Comparison of ENCODE assay signal across 1 cellular context in the genomic region with DNA sequence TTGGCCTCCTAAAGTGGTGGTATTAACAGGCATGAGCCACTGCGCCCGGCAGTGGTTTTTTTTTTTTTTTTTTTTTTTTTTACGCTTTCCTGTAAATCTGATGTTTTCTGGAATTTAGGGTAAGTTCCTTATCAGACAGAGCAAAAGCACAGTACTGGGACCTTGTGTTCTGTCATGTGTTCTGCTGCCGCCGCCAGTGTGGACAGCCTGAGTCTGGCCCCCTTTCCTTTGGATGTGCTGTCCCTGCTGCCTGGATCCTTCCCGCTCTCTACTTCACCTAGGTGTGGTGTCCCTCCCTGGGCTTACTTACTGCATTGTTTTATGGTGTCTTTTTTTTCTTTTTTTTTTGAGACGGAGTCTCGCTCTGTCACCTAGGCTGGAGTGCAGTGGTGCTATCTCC.
TF ChIP-seq lines count a peak whose summit lies in the region.

No MANE protein-coding gene starts in this region.

TF ChIP-seq in K562, 482 proteins besides CTCF, POLR2A, EP300 and RAD21:
- TF ChIP-seq CBX5 (IDR thresholded peaks at IDR 0.05; ENCODE audit: borderline replicate concordance, low read depth) (no peak), HDAC6 (IDR thresholded peaks at IDR 0.05; ENCODE audit: low read depth, low read length) (no peak), PRMT5 (CRISPR knock-in tag; IDR thresholded peaks at IDR 0.05) (no peak), TOE1 (IDR thresholded peaks at IDR 0.05; ENCODE audit: borderline replicate concordance) (peak; percentile 19; the same call in 1 of the 2 replicates), TOE1 (CRISPR knock-in tag; IDR thresholded peaks at IDR 0.05; ENCODE audit: borderline replicate concordance, low read depth) (no peak), TAL1 (IDR thresholded peaks at IDR 0.05) (no peak), MCM3 (IDR thresholded peaks at IDR 0.05) (no peak), CHD2 (IDR thresholded peaks at IDR 0.05; ENCODE audit: low read depth, low read length) (no peak), RAD51 (IDR thresholded peaks at IDR 0.05; ENCODE audit: borderline replicate concordance, low read depth) (peak; percentile 43; the same call in 1 of the 2 replicates), MCM5 (IDR thresholded peaks at IDR 0.05; ENCODE audit: low read depth) (no peak), SPI1 (IDR thresholded peaks at IDR 0.05; ENCODE audit: borderline replicate concordance, low read depth, low read length) (no peak), BHLHE40 (IDR thresholded peaks at IDR 0.05; ENCODE audit: low read length) (0 out of 2 replicates have a peak, but pooled peaks have one; percentile 14), ZNF324 (CRISPR knock-in tag; IDR thresholded peaks at IDR 0.05) (no peak), ZNF282 (CRISPR knock-in tag; IDR thresholded peaks at IDR 0.05) (no peak), ZNF384 (IDR thresholded peaks at IDR 0.05; ENCODE audit: low read depth, low read length) (peak; percentile 24; the same call in 1 of the 2 replicates), POLR3G (IDR thresholded peaks at IDR 0.05; ENCODE audit: extremely low read depth, insufficient read length, insufficient replicate concordance) (no peak), U2AF2 (optimal IDR thresholded peaks at IDR 0.05; ENCODE audit: low read depth, low read length) (no peak), ETV6 (IDR thresholded peaks at IDR 0.05; ENCODE audit: borderline replicate concordance in 1 of 2, low read depth in 2 of 2, low read length in 1 of 2) (no peak), ETV6 (CRISPR knock-in tag; IDR thresholded peaks at IDR 0.05; ENCODE audit: borderline replicate concordance) (no peak), RBM15 (IDR thresholded peaks at IDR 0.05; ENCODE audit: insufficient read depth, low read length) (no peak), RUNX1 (IDR thresholded peaks at IDR 0.05; ENCODE audit: low read depth) (no peak), POLR2AphosphoS2 (IDR thresholded peaks at IDR 0.05; ENCODE audit: low read length) (no peak), GABPB2 (CRISPR knock-in tag; conservative IDR thresholded peaks at IDR 0.05) (no peak), ESRRA (IDR thresholded peaks at IDR 0.05; ENCODE audit: borderline replicate concordance, low read depth) (no peak), HOXB6 (CRISPR knock-in tag; IDR thresholded peaks at IDR 0.05; ENCODE audit: borderline replicate concordance) (no peak)
- TF ChIP-seq, protein P1, sequence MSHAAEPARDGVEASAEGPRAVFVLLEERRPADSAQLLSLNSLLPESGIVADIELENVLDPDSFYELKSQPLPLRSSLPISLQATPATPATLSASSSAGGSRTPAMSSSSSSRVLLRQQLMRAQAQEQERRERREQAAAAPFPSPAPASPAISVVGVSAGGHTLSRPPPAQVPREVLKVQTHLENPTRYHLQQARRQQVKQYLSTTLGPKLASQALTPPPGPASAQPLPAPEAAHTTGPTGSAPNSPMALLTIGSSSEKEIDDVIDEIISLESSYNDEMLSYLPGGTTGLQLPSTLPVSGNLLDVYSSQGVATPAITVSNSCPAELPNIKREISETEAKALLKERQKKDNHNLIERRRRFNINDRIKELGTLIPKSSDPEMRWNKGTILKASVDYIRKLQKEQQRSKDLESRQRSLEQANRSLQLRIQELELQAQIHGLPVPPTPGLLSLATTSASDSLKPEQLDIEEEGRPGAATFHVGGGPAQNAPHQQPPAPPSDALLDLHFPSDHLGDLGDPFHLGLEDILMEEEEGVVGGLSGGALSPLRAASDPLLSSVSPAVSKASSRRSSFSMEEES (CRISPR knock-in tag; IDR thresholded peaks at IDR 0.05): 0 out of 2 replicates have a peak, but pooled peaks have one; percentile 25
- TF ChIP-seq, protein P2, sequence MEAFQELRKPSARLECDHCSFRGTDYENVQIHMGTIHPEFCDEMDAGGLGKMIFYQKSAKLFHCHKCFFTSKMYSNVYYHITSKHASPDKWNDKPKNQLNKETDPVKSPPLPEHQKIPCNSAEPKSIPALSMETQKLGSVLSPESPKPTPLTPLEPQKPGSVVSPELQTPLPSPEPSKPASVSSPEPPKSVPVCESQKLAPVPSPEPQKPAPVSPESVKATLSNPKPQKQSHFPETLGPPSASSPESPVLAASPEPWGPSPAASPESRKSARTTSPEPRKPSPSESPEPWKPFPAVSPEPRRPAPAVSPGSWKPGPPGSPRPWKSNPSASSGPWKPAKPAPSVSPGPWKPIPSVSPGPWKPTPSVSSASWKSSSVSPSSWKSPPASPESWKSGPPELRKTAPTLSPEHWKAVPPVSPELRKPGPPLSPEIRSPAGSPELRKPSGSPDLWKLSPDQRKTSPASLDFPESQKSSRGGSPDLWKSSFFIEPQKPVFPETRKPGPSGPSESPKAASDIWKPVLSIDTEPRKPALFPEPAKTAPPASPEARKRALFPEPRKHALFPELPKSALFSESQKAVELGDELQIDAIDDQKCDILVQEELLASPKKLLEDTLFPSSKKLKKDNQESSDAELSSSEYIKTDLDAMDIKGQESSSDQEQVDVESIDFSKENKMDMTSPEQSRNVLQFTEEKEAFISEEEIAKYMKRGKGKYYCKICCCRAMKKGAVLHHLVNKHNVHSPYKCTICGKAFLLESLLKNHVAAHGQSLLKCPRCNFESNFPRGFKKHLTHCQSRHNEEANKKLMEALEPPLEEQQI (IDR thresholded peaks at IDR 0.05): no peak
- TF ChIP-seq, protein P3, sequence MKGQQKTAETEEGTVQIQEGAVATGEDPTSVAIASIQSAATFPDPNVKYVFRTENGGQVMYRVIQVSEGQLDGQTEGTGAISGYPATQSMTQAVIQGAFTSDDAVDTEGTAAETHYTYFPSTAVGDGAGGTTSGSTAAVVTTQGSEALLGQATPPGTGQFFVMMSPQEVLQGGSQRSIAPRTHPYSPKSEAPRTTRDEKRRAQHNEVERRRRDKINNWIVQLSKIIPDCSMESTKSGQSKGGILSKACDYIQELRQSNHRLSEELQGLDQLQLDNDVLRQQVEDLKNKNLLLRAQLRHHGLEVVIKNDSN (CRISPR knock-in tag; IDR thresholded peaks at IDR 0.05): peak; percentile 44; the same call in 1 of the 2 replicates
- TF ChIP-seq, protein P4, sequence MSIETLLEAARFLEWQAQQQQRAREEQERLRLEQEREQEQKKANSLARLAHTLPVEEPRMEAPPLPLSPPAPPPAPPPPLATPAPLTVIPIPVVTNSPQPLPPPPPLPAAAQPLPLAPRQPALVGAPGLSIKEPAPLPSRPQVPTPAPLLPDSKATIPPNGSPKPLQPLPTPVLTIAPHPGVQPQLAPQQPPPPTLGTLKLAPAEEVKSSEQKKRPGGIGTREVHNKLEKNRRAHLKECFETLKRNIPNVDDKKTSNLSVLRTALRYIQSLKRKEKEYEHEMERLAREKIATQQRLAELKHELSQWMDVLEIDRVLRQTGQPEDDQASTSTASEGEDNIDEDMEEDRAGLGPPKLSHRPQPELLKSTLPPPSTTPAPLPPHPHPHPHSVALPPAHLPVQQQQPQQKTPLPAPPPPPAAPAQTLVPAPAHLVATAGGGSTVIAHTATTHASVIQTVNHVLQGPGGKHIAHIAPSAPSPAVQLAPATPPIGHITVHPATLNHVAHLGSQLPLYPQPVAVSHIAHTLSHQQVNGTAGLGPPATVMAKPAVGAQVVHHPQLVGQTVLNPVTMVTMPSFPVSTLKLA (conservative IDR thresholded peaks at IDR 0.05): peak in 1 of 2 experiments; percentile 38; a peak in 1 of 4 replicates
- TF ChIP-seq, protein P5, sequence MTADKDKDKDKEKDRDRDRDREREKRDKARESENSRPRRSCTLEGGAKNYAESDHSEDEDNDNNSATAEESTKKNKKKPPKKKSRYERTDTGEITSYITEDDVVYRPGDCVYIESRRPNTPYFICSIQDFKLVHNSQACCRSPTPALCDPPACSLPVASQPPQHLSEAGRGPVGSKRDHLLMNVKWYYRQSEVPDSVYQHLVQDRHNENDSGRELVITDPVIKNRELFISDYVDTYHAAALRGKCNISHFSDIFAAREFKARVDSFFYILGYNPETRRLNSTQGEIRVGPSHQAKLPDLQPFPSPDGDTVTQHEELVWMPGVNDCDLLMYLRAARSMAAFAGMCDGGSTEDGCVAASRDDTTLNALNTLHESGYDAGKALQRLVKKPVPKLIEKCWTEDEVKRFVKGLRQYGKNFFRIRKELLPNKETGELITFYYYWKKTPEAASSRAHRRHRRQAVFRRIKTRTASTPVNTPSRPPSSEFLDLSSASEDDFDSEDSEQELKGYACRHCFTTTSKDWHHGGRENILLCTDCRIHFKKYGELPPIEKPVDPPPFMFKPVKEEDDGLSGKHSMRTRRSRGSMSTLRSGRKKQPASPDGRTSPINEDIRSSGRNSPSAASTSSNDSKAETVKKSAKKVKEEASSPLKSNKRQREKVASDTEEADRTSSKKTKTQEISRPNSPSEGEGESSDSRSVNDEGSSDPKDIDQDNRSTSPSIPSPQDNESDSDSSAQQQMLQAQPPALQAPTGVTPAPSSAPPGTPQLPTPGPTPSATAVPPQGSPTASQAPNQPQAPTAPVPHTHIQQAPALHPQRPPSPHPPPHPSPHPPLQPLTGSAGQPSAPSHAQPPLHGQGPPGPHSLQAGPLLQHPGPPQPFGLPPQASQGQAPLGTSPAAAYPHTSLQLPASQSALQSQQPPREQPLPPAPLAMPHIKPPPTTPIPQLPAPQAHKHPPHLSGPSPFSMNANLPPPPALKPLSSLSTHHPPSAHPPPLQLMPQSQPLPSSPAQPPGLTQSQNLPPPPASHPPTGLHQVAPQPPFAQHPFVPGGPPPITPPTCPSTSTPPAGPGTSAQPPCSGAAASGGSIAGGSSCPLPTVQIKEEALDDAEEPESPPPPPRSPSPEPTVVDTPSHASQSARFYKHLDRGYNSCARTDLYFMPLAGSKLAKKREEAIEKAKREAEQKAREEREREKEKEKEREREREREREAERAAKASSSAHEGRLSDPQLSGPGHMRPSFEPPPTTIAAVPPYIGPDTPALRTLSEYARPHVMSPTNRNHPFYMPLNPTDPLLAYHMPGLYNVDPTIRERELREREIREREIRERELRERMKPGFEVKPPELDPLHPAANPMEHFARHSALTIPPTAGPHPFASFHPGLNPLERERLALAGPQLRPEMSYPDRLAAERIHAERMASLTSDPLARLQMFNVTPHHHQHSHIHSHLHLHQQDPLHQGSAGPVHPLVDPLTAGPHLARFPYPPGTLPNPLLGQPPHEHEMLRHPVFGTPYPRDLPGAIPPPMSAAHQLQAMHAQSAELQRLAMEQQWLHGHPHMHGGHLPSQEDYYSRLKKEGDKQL (CRISPR knock-in tag; IDR thresholded peaks at IDR 0.05; ENCODE audit: borderline replicate concordance): no peak
- TF ChIP-seq, protein P6, sequence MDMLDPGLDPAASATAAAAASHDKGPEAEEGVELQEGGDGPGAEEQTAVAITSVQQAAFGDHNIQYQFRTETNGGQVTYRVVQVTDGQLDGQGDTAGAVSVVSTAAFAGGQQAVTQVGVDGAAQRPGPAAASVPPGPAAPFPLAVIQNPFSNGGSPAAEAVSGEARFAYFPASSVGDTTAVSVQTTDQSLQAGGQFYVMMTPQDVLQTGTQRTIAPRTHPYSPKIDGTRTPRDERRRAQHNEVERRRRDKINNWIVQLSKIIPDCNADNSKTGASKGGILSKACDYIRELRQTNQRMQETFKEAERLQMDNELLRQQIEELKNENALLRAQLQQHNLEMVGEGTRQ (CRISPR knock-in tag; IDR thresholded peaks at IDR 0.05): peak; percentile 43; the same call in 1 of the 2 replicates
- TF ChIP-seq, protein P7, sequence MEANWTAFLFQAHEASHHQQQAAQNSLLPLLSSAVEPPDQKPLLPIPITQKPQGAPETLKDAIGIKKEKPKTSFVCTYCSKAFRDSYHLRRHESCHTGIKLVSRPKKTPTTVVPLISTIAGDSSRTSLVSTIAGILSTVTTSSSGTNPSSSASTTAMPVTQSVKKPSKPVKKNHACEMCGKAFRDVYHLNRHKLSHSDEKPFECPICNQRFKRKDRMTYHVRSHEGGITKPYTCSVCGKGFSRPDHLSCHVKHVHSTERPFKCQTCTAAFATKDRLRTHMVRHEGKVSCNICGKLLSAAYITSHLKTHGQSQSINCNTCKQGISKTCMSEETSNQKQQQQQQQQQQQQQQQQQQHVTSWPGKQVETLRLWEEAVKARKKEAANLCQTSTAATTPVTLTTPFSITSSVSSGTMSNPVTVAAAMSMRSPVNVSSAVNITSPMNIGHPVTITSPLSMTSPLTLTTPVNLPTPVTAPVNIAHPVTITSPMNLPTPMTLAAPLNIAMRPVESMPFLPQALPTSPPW (CRISPR knock-in tag; IDR thresholded peaks at IDR 0.05): no peak
